In the genomic region with DNA sequence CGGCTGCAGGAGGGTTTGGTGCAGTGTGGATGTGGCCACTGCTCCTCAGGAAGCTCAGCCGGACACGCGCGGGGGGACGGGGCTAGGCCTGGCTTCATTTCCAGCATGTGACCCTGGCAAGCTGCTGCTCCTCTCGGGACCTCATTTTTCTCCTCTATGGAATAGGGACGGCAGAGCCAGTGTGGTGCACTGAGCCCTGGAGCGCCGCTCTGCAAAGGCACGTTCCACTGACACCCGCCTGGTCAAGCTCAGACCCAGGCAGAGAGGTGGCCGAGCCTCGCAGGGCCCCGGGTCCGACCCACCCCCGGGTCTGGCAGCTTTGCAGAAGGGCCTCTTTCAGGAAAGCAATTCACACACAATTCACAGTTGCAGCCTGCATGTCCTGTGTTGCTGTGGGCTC, we compare ENCODE assay signal across 17 cellular contexts. TPM values are rescaled to one million over a fixed set of nuclear protein-coding genes. Genes with fewer than 3 reads are reported as not detected.
DNase-seq lines count a peak whose midpoint lies in the region; ATAC-seq lines count a peak whose summit lies in the region.
"Had no signal": no experiment of that assay in that cellular context is flagged by ENCODE, and none has a peak within 500 bp of the region (broad histone marks: within the 10 kb centered on the region; RNA-seq: fewer than 3 reads in every experiment).

No MANE protein-coding gene starts in this region.

- no peak for ATAC-seq in activated T-helper 17 cell treated with anti-CD3 and anti-CD28 coated beads, Interleukin-2, amount 50 U/mL, for 72 hours (replicated peaks)
- ATAC-seq in GM19035 (IDR thresholded peaks at IDR 0.05; ENCODE audit: unreplicated experiment) (no peak), HG02970 (IDR thresholded peaks at IDR 0.05; ENCODE audit: low FRiP score, unreplicated experiment) (no peak)
- ATAC-seq: GM12878, GM23338 had no signal

- H3K27ac Mint-ChIP-seq in activated CD4-positive, alpha-beta T cell treated with anti-CD3 and anti-CD28 coated beads, Interleukin-2, amount 10 ng/mL, durations not matched to agents 24 days and 14 days, result peak overlapping the region; percentile 21
- H3K27ac Mint-ChIP-seq in activated T-helper 17 cell treated with anti-CD3 and anti-CD28 coated beads, Interleukin-2, amount 50 U/mL, for 72 hours, result peak overlapping the region; percentile 8
- H3K27ac Mint-ChIP-seq: GM23338, HFFc6 had no signal

- H3K4me3 Mint-ChIP-seq in activated CD4-positive, alpha-beta T cell treated with anti-CD3 and anti-CD28 coated beads, Interleukin-2, amount 10 ng/mL, durations not matched to agents 24 days and 14 days, result no peak overlapping the region
- H3K4me3 Mint-ChIP-seq in activated T-helper 17 cell treated with anti-CD3 and anti-CD28 coated beads, Interleukin-2, amount 50 U/mL, for 72 hours, result no peak overlapping the region
- H3K4me3 Mint-ChIP-seq: B cell; CD4-positive, CD25-positive, alpha-beta regulatory T cell; CD8-positive, alpha-beta memory T cell; GM23338; HFFc6 had no signal

- H3K4me1 Mint-ChIP-seq in activated CD4-positive, alpha-beta T cell treated with anti-CD3 and anti-CD28 coated beads, Interleukin-2, amount 10 ng/mL, durations not matched to agents 24 days and 14 days, result peaks cover 4% of the 10 kb centered on the region
- peaks cover 6% of the 10 kb centered on the region for H3K4me1 Mint-ChIP-seq in activated T-helper 17 cell treated with anti-CD3 and anti-CD28 coated beads, Interleukin-2, amount 50 U/mL, for 72 hours
- H3K4me1 Mint-ChIP-seq: CD8-positive, alpha-beta memory T cell had no signal

- no peaks in the 10 kb centered on the region for H3K36me3 Mint-ChIP-seq in activated CD4-positive, alpha-beta T cell treated with anti-CD3 and anti-CD28 coated beads, Interleukin-2, amount 10 ng/mL, durations not matched to agents 24 days and 14 days (ENCODE audit: low read depth)
- H3K36me3 Mint-ChIP-seq in activated T-helper 17 cell treated with anti-CD3 and anti-CD28 coated beads, Interleukin-2, amount 50 U/mL, for 72 hours (ENCODE audit: low read depth), result no peaks in the 10 kb centered on the region
- H3K36me3 Mint-ChIP-seq: CD4-positive, CD25-positive, alpha-beta regulatory T cell; CD8-positive, alpha-beta memory T cell had no signal

- no peak for DNase-seq in activated CD4-positive, alpha-beta T cell treated with anti-CD3 and anti-CD28 coated beads, Interleukin-2, amount 10 ng/mL, durations not matched to agents 24 days and 14 days
- DNase-seq in activated CD4-positive, alpha-beta T cell treated with anti-CD3 and anti-CD28 coated beads, Interleukin-2, amount 50 U/mL, for 1 hour, result no peak
- DNase-seq in myocyte (ENCODE audit: low read depth), result peak; percentile 7
- no peak for DNase-seq in posterior cingulate gyrus
- DNase-seq: CD4-positive, CD25-positive, alpha-beta regulatory T cell; CD8-positive, alpha-beta memory T cell; DMS 273 treated with DMSO at 0.1 percent for 48 hours; DMS79; EL; GDM1; HFFc6 had no signal

- H3K27me3 Mint-ChIP-seq in activated CD4-positive, alpha-beta T cell treated with anti-CD3 and anti-CD28 coated beads, Interleukin-2, amount 10 ng/mL, durations not matched to agents 24 days and 14 days, result peaks cover 15% of the 10 kb centered on the region
- peaks cover 21% of the 10 kb centered on the region for H3K27me3 Mint-ChIP-seq in activated T-helper 17 cell treated with anti-CD3 and anti-CD28 coated beads, Interleukin-2, amount 50 U/mL, for 72 hours

- no peaks in the 10 kb centered on the region for H3K9me3 Mint-ChIP-seq in activated CD4-positive, alpha-beta T cell treated with anti-CD3 and anti-CD28 coated beads, Interleukin-2, amount 10 ng/mL, durations not matched to agents 24 days and 14 days
- H3K9me3 Mint-ChIP-seq in activated T-helper 17 cell treated with anti-CD3 and anti-CD28 coated beads, Interleukin-2, amount 50 U/mL, for 72 hours, result no peaks in the 10 kb centered on the region
- H3K9me3 Mint-ChIP-seq: GM23338, HFFc6 had no signal

- intact Hi-C loops in activated CD4-positive, alpha-beta T cell treated with anti-CD3 and anti-CD28 coated beads, Interleukin-2, amount 10 ng/mL, durations not matched to agents 24 days and 14 days (cut with micrococcal nuclease), result no loop called here
- intact Hi-C loops in posterior cingulate gyrus (cut with DNase I), result no loop called here

RNA-seq across cellular contexts. Expression of a gene that starts 56.7 kb away (rescaled TPM):
- total RNA-seq in activated CD4-positive, alpha-beta T cell treated with anti-CD3 and anti-CD28 coated beads, Interleukin-2, amount 10 ng/mL, durations not matched to agents 24 days and 14 days, result 57.8 and 67.3 TPM in 2 replicates
- total RNA-seq in activated T-helper 17 cell treated with anti-CD3 and anti-CD28 coated beads, Interleukin-2, amount 50 U/mL, for 72 hours, result 10 to 100 TPM; 41.1 to 53.6 TPM
- 0.11 and 0.16 TPM in 2 replicates for total RNA-seq in myocyte
- polyA plus RNA-seq in myocyte (2012), result 0.32 TPM

Comparison
In these comparisons a context has a peak if more than half of its experiments do, and no peak if none do; other contexts are left out.
1. RNA of a gene that starts 56.7 kb away (total RNA-seq): 57.8 to 67.3 TPM in activated CD4-positive, alpha-beta T cell treated with anti-CD3 and anti-CD28 coated beads, Interleukin-2, amount 10 ng/mL, durations not matched to agents 24 days and 14 days and 41.1 to 53.6 TPM in activated T-helper 17 cell treated with anti-CD3 and anti-CD28 coated beads, Interleukin-2, amount 50 U/mL, for 72 hours; 0.11 to 0.16 TPM in myocyte; every median in the first group is over 10 times any median in the second.